In genomic region chr3:194667363-194667762, GRCh38 we compare ENCODE assay signal across 18 cellular contexts. TPM values are rescaled to one million over a fixed set of nuclear protein-coding genes. Genes with fewer than 3 reads are reported as not detected.
A peak's percentile ranks its signal among the peaks of the same experiment; 100 is the strongest.
DNase-seq lines count a peak whose midpoint lies in the region; ATAC-seq, FAIRE-seq and TF ChIP-seq lines count a peak whose summit lies in the region.
"Had no signal": no experiment of that assay in that cellular context is flagged by ENCODE, and none has a peak within 500 bp of the region (broad histone marks: within the 10 kb centered on the region; RNA-seq: fewer than 3 reads in every experiment).

No MANE protein-coding gene starts in this region.

- ATAC-seq in WTC11: no peak
- no peak for ATAC-seq in HG02852 (IDR thresholded peaks at IDR 0.05; ENCODE audit: unreplicated experiment)

- H3K4me1 Mint-ChIP-seq in WTC11: peaks cover 6% of the 10 kb centered on the region
- H3K4me1 Mint-ChIP-seq in dendritic cell treated with granulocyte-macrophage colony-stimulating factor and Interleukin-4, amounts not matched to agents 40 ng/mL and 50 ng/mL, for 4 days (ENCODE audit: low read depth): peaks cover 12% of the 10 kb centered on the region

- CTCF ChIA-PET in WTC11 (lab: Charles Lee): no interaction called here

- no peak overlapping the region for H3K4me3 Mint-ChIP-seq in WTC11
- no peak overlapping the region for H3K4me3 Mint-ChIP-seq in dendritic cell treated with granulocyte-macrophage colony-stimulating factor and Interleukin-4, amounts not matched to agents 40 ng/mL and 50 ng/mL, for 4 days
- H3K4me3 Mint-ChIP-seq: CD8-positive, alpha-beta memory T cell; H9 had no signal

- no peaks in the 10 kb centered on the region for H3K9me3 Mint-ChIP-seq in WTC11
- no peaks in the 10 kb centered on the region for H3K9me3 Mint-ChIP-seq in dendritic cell treated with granulocyte-macrophage colony-stimulating factor and Interleukin-4, amounts not matched to agents 40 ng/mL and 50 ng/mL, for 4 days
- H3K9me3 Mint-ChIP-seq: CD8-positive, alpha-beta memory T cell; H9 had no signal

- peak overlapping the region; percentile 67; the same call in 1 of the 2 replicates for H3K27ac Mint-ChIP-seq in WTC11
- H3K27ac Mint-ChIP-seq in dendritic cell treated with granulocyte-macrophage colony-stimulating factor and Interleukin-4, amounts not matched to agents 40 ng/mL and 50 ng/mL, for 4 days: peak overlapping the region; percentile 20
- H3K27ac Mint-ChIP-seq: H9 had no signal

- POLR2A ChIA-PET in WTC11 (lab: Charles Lee): no interaction called here

- TF ChIP-seq CTCF in WTC11 (IDR thresholded peaks at IDR 0.05): no peak
- TF ChIP-seq CTCF in fibroblast of pulmonary artery (IDR thresholded peaks at IDR 0.05; ENCODE audit: low read length, missing control alignments): no peak

- no peak overlapping the region for H3K4me3 ChIP-seq in fibroblast of pulmonary artery (replicated peaks; ENCODE audit: low read depth, low read length)
- H3K4me3 ChIP-seq: BLaER1 treated with 17β-estradiol and CSF1 and Interleukin-3, amounts not matched to agents 10 nM and 100 nM had no signal

- no peak for DNase-seq in GM12891 (ENCODE audit: insufficient read length, low spot score)
- no peak for DNase-seq in WTC11 (ENCODE audit: low spot score)
- peak; percentile 51 for DNase-seq in fibroblast of pulmonary artery (ENCODE audit: low read depth)
- no peak for DNase-seq in activated gamma-delta T cell treated with Interleukin-2 at 50 U/mL for 16 hours
- DNase-seq in urothelium cell line (ENCODE audit: low spot score): no peak
- DNase-seq: CD8-positive, alpha-beta memory T cell; DMS79; H9; NCI-H1417; NCI-H187; NCI-H226; NCI-H524; RPMI8226; SIG-M5 had no signal

- FAIRE-seq in GM12891 (lab: Jason Lieb, UNC) (no peak), urothelium cell line (lab: Jason Lieb, UNC) (no peak)
- FAIRE-seq: D721Med had no signal

- no peak for TF ChIP-seq POLR2A in GM12891 (IDR thresholded peaks at IDR 0.05; ENCODE audit: low read depth, low read length)

- peaks cover 41% of the 10 kb centered on the region for H3K36me3 Mint-ChIP-seq in WTC11
- H3K36me3 Mint-ChIP-seq in dendritic cell treated with granulocyte-macrophage colony-stimulating factor and Interleukin-4, amounts not matched to agents 40 ng/mL and 50 ng/mL, for 4 days (ENCODE audit: low read depth): peaks cover 74% of the 10 kb centered on the region

- intact Hi-C loops in dendritic cell treated with granulocyte-macrophage colony-stimulating factor and Interleukin-4, amounts not matched to agents 40 ng/mL and 50 ng/mL, for 4 days (cut with micrococcal nuclease): no loop called here

- H3K27me3 Mint-ChIP-seq in WTC11 (ENCODE audit: low read depth): no peaks in the 10 kb centered on the region
- no peaks in the 10 kb centered on the region for H3K27me3 Mint-ChIP-seq in dendritic cell treated with granulocyte-macrophage colony-stimulating factor and Interleukin-4, amounts not matched to agents 40 ng/mL and 50 ng/mL, for 4 days
- H3K27me3 Mint-ChIP-seq: CD8-positive, alpha-beta memory T cell had no signal

TF ChIP-seq in GM12891, 5 proteins besides CTCF, POLR2A, EP300 and RAD21:
- TF ChIP-seq POU2F2 (IDR thresholded peaks at IDR 0.05; ENCODE audit: low read depth, low read length): no peak
- TF ChIP-seq POLR2AphosphoS5 (IDR thresholded peaks at IDR 0.05; ENCODE audit: low read depth, low read length): no peak
- TF ChIP-seq TAF1 (IDR thresholded peaks at IDR 0.05; ENCODE audit: low read depth, low read length): no peak
- no peak for TF ChIP-seq PAX5 (IDR thresholded peaks at IDR 0.05; ENCODE audit: insufficient read depth, low read length, severe bottlenecking)
- peak; percentile 60 for TF ChIP-seq SPI1 (IDR thresholded peaks at IDR 0.05; ENCODE audit: low read depth, low read length)

TF ChIP-seq in WTC11, 78 proteins besides CTCF, POLR2A, EP300 and RAD21 (continues in another document):
- TF ChIP-seq, protein P1, sequence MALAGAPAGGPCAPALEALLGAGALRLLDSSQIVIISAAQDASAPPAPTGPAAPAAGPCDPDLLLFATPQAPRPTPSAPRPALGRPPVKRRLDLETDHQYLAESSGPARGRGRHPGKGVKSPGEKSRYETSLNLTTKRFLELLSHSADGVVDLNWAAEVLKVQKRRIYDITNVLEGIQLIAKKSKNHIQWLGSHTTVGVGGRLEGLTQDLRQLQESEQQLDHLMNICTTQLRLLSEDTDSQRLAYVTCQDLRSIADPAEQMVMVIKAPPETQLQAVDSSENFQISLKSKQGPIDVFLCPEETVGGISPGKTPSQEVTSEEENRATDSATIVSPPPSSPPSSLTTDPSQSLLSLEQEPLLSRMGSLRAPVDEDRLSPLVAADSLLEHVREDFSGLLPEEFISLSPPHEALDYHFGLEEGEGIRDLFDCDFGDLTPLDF (CRISPR knock-in tag; IDR thresholded peaks at IDR 0.05): no peak
- TF ChIP-seq TEAD4 (CRISPR knock-in tag; IDR thresholded peaks at IDR 0.05): no peak
- TF ChIP-seq, protein P2, sequence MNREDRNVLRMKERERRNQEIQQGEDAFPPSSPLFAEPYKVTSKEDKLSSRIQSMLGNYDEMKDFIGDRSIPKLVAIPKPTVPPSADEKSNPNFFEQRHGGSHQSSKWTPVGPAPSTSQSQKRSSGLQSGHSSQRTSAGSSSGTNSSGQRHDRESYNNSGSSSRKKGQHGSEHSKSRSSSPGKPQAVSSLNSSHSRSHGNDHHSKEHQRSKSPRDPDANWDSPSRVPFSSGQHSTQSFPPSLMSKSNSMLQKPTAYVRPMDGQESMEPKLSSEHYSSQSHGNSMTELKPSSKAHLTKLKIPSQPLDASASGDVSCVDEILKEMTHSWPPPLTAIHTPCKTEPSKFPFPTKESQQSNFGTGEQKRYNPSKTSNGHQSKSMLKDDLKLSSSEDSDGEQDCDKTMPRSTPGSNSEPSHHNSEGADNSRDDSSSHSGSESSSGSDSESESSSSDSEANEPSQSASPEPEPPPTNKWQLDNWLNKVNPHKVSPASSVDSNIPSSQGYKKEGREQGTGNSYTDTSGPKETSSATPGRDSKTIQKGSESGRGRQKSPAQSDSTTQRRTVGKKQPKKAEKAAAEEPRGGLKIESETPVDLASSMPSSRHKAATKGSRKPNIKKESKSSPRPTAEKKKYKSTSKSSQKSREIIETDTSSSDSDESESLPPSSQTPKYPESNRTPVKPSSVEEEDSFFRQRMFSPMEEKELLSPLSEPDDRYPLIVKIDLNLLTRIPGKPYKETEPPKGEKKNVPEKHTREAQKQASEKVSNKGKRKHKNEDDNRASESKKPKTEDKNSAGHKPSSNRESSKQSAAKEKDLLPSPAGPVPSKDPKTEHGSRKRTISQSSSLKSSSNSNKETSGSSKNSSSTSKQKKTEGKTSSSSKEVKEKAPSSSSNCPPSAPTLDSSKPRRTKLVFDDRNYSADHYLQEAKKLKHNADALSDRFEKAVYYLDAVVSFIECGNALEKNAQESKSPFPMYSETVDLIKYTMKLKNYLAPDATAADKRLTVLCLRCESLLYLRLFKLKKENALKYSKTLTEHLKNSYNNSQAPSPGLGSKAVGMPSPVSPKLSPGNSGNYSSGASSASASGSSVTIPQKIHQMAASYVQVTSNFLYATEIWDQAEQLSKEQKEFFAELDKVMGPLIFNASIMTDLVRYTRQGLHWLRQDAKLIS (CRISPR knock-in tag; IDR thresholded peaks at IDR 0.05; ENCODE audit: borderline replicate concordance): no peak
- TF ChIP-seq NR3C1 (CRISPR knock-in tag; conservative IDR thresholded peaks at IDR 0.05; ENCODE audit: low read depth): no peak
- TF ChIP-seq NR1H2 (CRISPR knock-in tag; IDR thresholded peaks at IDR 0.05): no peak
- no peak for TF ChIP-seq RORB (CRISPR knock-in tag; IDR thresholded peaks at IDR 0.05)
- no peak for TF ChIP-seq CBFB (CRISPR knock-in tag; IDR thresholded peaks at IDR 0.05; ENCODE audit: low read depth)
- TF ChIP-seq HMGA2 (CRISPR knock-in tag; IDR thresholded peaks at IDR 0.05): no peak
- TF ChIP-seq ZNF232 (CRISPR knock-in tag; IDR thresholded peaks at IDR 0.05): no peak
- no peak for TF ChIP-seq MXD4 (CRISPR knock-in tag; IDR thresholded peaks at IDR 0.05; ENCODE audit: borderline replicate concordance)
- no peak for TF ChIP-seq KAT7 (CRISPR knock-in tag; IDR thresholded peaks at IDR 0.05; ENCODE audit: borderline replicate concordance)
- no peak for TF ChIP-seq TCF7 (CRISPR knock-in tag; IDR thresholded peaks at IDR 0.05; ENCODE audit: low read depth)
- TF ChIP-seq, protein P3, sequence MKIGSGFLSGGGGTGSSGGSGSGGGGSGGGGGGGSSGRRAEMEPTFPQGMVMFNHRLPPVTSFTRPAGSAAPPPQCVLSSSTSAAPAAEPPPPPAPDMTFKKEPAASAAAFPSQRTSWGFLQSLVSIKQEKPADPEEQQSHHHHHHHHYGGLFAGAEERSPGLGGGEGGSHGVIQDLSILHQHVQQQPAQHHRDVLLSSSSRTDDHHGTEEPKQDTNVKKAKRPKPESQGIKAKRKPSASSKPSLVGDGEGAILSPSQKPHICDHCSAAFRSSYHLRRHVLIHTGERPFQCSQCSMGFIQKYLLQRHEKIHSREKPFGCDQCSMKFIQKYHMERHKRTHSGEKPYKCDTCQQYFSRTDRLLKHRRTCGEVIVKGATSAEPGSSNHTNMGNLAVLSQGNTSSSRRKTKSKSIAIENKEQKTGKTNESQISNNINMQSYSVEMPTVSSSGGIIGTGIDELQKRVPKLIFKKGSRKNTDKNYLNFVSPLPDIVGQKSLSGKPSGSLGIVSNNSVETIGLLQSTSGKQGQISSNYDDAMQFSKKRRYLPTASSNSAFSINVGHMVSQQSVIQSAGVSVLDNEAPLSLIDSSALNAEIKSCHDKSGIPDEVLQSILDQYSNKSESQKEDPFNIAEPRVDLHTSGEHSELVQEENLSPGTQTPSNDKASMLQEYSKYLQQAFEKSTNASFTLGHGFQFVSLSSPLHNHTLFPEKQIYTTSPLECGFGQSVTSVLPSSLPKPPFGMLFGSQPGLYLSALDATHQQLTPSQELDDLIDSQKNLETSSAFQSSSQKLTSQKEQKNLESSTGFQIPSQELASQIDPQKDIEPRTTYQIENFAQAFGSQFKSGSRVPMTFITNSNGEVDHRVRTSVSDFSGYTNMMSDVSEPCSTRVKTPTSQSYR (CRISPR knock-in tag; IDR thresholded peaks at IDR 0.05): no peak
- TF ChIP-seq ZBTB43 (CRISPR knock-in tag; IDR thresholded peaks at IDR 0.05): no peak

RNA-seq across cellular contexts. Expression of gene LSG1, which starts 4.6 kb away (rescaled TPM):
- 21.1 TPM for polyA plus RNA-seq in GM12891 (2012; ENCODE audit: low read depth, missing spikeins)
- 42.9 to 45.8 TPM (median 44.1 TPM) in 3 replicates for total RNA-seq in WTC11 (2021)

RNA-seq across cellular contexts. Expression of gene FAM43A, which starts 18.3 kb away (rescaled TPM):
- polyA plus RNA-seq in GM12891 (2012; ENCODE audit: low read depth, missing spikeins): 4.6 TPM
- 2.6 to 3.8 TPM (median 3.7 TPM) in 3 replicates for total RNA-seq in WTC11 (2021)

RNA-seq across cellular contexts. Expression of gene TMEM44, which starts 34.1 kb away (rescaled TPM):
- polyA plus RNA-seq in GM12891 (2012; ENCODE audit: low read depth, missing spikeins): 5.9 TPM
- total RNA-seq in WTC11 (2021): 13.7 to 20.8 TPM (median 19.3 TPM) in 3 replicates
